ENCODE assay signal across 9 cellular contexts in genomic region chr20:329325-329695, GRCh38. TPM values are rescaled to one million over a fixed set of nuclear protein-coding genes. Genes with fewer than 3 reads are reported as not detected.
DNase-seq lines count a peak whose midpoint lies in the region; FAIRE-seq and TF ChIP-seq lines count a peak whose summit lies in the region.
"Had no signal": no experiment of that assay in that cellular context is flagged by ENCODE, and none has a peak within 500 bp of the region (broad histone marks: within the 10 kb centered on the region; RNA-seq: fewer than 3 reads in every experiment).

No MANE protein-coding gene starts in this region.

- DNase-seq in DMS53 (lab: John Stamatoyannopoulos, UW) (peak; percentile 49), DMS53 treated with DMSO at 0.1 percent for 48 hours (lab: John Stamatoyannopoulos, UW; ENCODE audit: unreplicated experiment) (no peak), breast epithelium (ENCODE audit: low spot score in 2 of 2) (no peak), retina (peak; percentile 25), GOT3 (lab: John Stamatoyannopoulos, UW) (no peak), frontal cortex (ENCODE audit: low spot score in 2 of 2) (no peak)
- DNase-seq: 8988T; activated naive CD4-positive, alpha-beta T cell treated with Interleukin-2 at 50 U/mL for 16 hours; stimulated activated naive CD8-positive, alpha-beta T cell treated with anti-CD3 and anti-CD28 coated beads, Interleukin-15, amount 100 ng/mL, for 72 hours had no signal

- no peak for FAIRE-seq in frontal cortex (lab: Jason Lieb, UNC)

- intact Hi-C loops in breast epithelium (cut with DNase I; ENCODE audit: low total_unique reads): no loop called here

- no peaks in the 10 kb centered on the region for H3K27me3 ChIP-seq in breast epithelium

- no peaks in the 10 kb centered on the region for H3K9me3 ChIP-seq in breast epithelium

- TF ChIP-seq POLR2A in breast epithelium (IDR thresholded peaks at IDR 0.05): no peak

- H3K36me3 ChIP-seq in breast epithelium: no peaks in the 10 kb centered on the region

- no peak overlapping the region for H3K4me3 ChIP-seq in breast epithelium

- TF ChIP-seq CTCF in breast epithelium (IDR thresholded peaks at IDR 0.05): no peak

- peak overlapping the region; percentile 68 to 88 for H3K27ac ChIP-seq in breast epithelium

- peaks cover 4 to 6% of the 10 kb centered on the region in 2 donors for H3K4me1 ChIP-seq in breast epithelium

RNA-seq across cellular contexts. Expression of gene SOX12, which starts 4.0 kb away (rescaled TPM):
- 1 to 10 TPM; 1.1 to 3.7 (median 3.3) TPM for total RNA-seq in breast epithelium
- total RNA-seq in frontal cortex: 7.7 TPM

RNA-seq across cellular contexts. Expression of gene NRSN2, which starts 17.6 kb away (rescaled TPM):
- total RNA-seq in breast epithelium: 10 to 100 TPM in 2 of 3 donors, 1 to 10 TPM in 1; 9.4 to 22.3 (median 21.8) TPM
- 26.1 TPM for total RNA-seq in frontal cortex

RNA-seq across cellular contexts. Expression of gene ZCCHC3, which starts 31.9 kb away (rescaled TPM):
- total RNA-seq in breast epithelium (10 to 100 TPM; 10.1 to 14.0 (median 11.5) TPM), frontal cortex (26.9 TPM)

RNA-seq across cellular contexts. Expression of gene C20orf96, which starts 38.8 kb away (rescaled TPM):
- total RNA-seq in breast epithelium: 1 to 10 TPM; 2.6 to 9.2 (median 6.1) TPM
- 7.3 TPM for total RNA-seq in frontal cortex

RNA-seq across cellular contexts. Expression of gene TRIB3, which starts 51.2 kb away (rescaled TPM):
- total RNA-seq in breast epithelium (10 to 100 TPM in 2 of 3 donors, 1 to 10 TPM in 1; 4.5 to 18.0 (median 14.5) TPM), frontal cortex (12.6 TPM)

Comparison
In these comparisons a context has a peak if more than half of its experiments do, and no peak if none do; other contexts are left out.
1. DNase-seq: peak in DMS53 (single experiment) and retina (single experiment); none in DMS53 treated with DMSO at 0.1 percent for 48 hours (single experiment), breast epithelium (0 of 2), GOT3 (single experiment) and frontal cortex (0 of 2).